In genomic region chr3:42043116-42043796, GRCh38 we compare ENCODE assay signal across 8 cellular contexts. TPM values are rescaled to one million over a fixed set of nuclear protein-coding genes. Genes with fewer than 3 reads are reported as not detected.
DNase-seq lines count a peak whose midpoint lies in the region; ATAC-seq and TF ChIP-seq lines count a peak whose summit lies in the region.

No MANE protein-coding gene starts in this region.

- H3K4me3 ChIP-seq in GM23248 (peak overlapping the region; percentile 13; the same call in 1 of the 2 replicates), Panc1 (ENCODE audit: low read depth in 2 of 2, low read length in 2 of 2) (peak overlapping the region in 1 of 2 experiments; percentile 36; a peak in 2 of 4 replicates), cardiac muscle cell (no peak overlapping the region)

- peak overlapping the region; percentile 66 for H3K27ac ChIP-seq in GM23248
- peak overlapping the region; percentile 86 for H3K27ac ChIP-seq in Panc1 (ENCODE audit: low read length)
- peak overlapping the region; percentile 81 for H3K27ac ChIP-seq in cardiac muscle cell

- H4K20me1 ChIP-seq in GM23248 (ENCODE audit: insufficient read depth), result no peaks in the 10 kb centered on the region

- TF ChIP-seq CTCF in Panc1 (IDR thresholded peaks at IDR 0.05) (no peak), cardiac muscle cell (IDR thresholded peaks at IDR 0.05; ENCODE audit: low read depth, low read length) (no peak)

- DNase-seq in GM23248 (peak; percentile 45), Panc1 (ENCODE audit: low read depth, low spot score) (no peak), cardiac muscle cell (ENCODE audit: low read depth in 1 of 2, low spot score in 1 of 2) (peak; percentile 73 to 93), renal cortical epithelial cell (ENCODE audit: low read depth) (peak; percentile 91), medulla oblongata (ENCODE audit: extremely low spot score) (no peak), HUDEP-2 (lab: John Stamatoyannopoulos, UW; ENCODE audit: unreplicated experiment in 76 of 76) (no peak)
- DNase-seq in stimulated activated CD4-positive, alpha-beta T cell treated with anti-CD3 and anti-CD28 coated beads, Interleukin-4, amount 100 ng/mL, for 24 hours, result no peak

- 19 to 44% methylated on average over 2 to 9 of the region's 9 CpGs for WGBS in GM23248 (ENCODE audit: low coverage in 1 of 2, low lambda C conversion rate in 2 of 2, missing lambda C conversion rate in 2 of 2), 2 experiments

- peak overlapping the region; percentile 71 for H3K9ac ChIP-seq in GM23248

- in situ Hi-C loops in GM23248 (cut with MboI) (no loop called here), Panc1 (cut with HindIII; ENCODE audit: low pct_unique_long_range_greater_than_20kb, low sequenced_read_pairs) (no loop called here)

- H3K4me2 ChIP-seq in GM23248 (ENCODE audit: unreplicated experiment), result peak overlapping the region; percentile 59

- POLR2A ChIA-PET in Panc1 (lab: Charles Lee), result interaction anchor here (0.6 kb wide), 1 partner anchor 140 kb away, joined by 9 read pairs; no protein-coding TSS in a partner anchor

- H3K9me3 ChIP-seq in GM23248 (ENCODE audit: low read depth) (no peaks in the 10 kb centered on the region), Panc1 (ENCODE audit: control insufficient read depth, insufficient read depth, low read depth, low read length) (no peaks in the 10 kb centered on the region), cardiac muscle cell (ENCODE audit: low read depth) (no peaks in the 10 kb centered on the region)

- H3K4me1 ChIP-seq in GM23248 (ENCODE audit: insufficient read depth) (peaks cover 33% of the 10 kb centered on the region), Panc1 (ENCODE audit: control insufficient read depth, insufficient read depth, low read length) (peaks cover 33% of the 10 kb centered on the region), cardiac muscle cell (ENCODE audit: low read depth) (peaks cover 27% of the 10 kb centered on the region)

- ATAC-seq in Panc1 (peak; percentile 81), GM18520 (IDR thresholded peaks at IDR 0.05; ENCODE audit: unreplicated experiment) (no peak)

- H3K79me2 ChIP-seq in GM23248 (ENCODE audit: insufficient read depth), result peaks cover 98% of the 10 kb centered on the region

- BruUV-seq in Panc1 (replicated peaks; lab: Mats Ljungman, UMichigan), result no TSS peak

- intact Hi-C loops in Panc1 (cut with micrococcal nuclease; ENCODE audit: unreplicated experiment), result no loop called here

- no peaks in the 10 kb centered on the region for H3K27me3 ChIP-seq in GM23248 (replicated peaks; ENCODE audit: insufficient read depth)
- H3K27me3 ChIP-seq in Panc1 (ENCODE audit: control insufficient read depth, insufficient read depth, low read length), result no peaks in the 10 kb centered on the region
- H3K27me3 ChIP-seq in cardiac muscle cell, result no peaks in the 10 kb centered on the region

- no peak overlapping the region for H2AFZ ChIP-seq in GM23248

- H3K36me3 ChIP-seq in GM23248 (ENCODE audit: low read depth) (no peaks in the 10 kb centered on the region), Panc1 (ENCODE audit: control insufficient read depth, insufficient read depth, low read length) (no peaks in the 10 kb centered on the region), cardiac muscle cell (no peaks in the 10 kb centered on the region)

- no peaks in the 10 kb centered on the region for H3K9me2 ChIP-seq in GM23248 (ENCODE audit: insufficient read depth)

- CTCF ChIA-PET in Panc1 (lab: Charles Lee), result no interaction called here

- H3F3A ChIP-seq in GM23248 (ENCODE audit: insufficient read depth), result peaks cover 16% of the 10 kb centered on the region

RNA-seq across cellular contexts. Expression of gene TRAK1, which starts 47.9 kb away (rescaled TPM):
- total RNA-seq in GM23248 (2014; rRNA removed; shearing (Covaris generic)), result 41.5 and 51.0 TPM in 2 replicates
- 13.6 and 13.7 TPM in 2 replicates for polyA plus RNA-seq in GM23248 (2016; fragmentation: Nextera tagmentation; extraction: Ambion mirVana)
- 38.4 TPM for total RNA-seq in Panc1 (2021; ENCODE audit: unreplicated experiment)
- 36.8 TPM for polyA plus RNA-seq in Panc1 (2012; ENCODE audit: insufficient read length)
- 66.4 and 74.5 TPM in 2 replicates for total RNA-seq in cardiac muscle cell
- 28.6 and 37.3 TPM in 2 replicates for polyA plus RNA-seq in cardiac muscle cell
- total RNA-seq in renal cortical epithelial cell, result 26.4 and 84.4 TPM in 2 replicates

Comparison
In these comparisons a context has a peak if more than half of its experiments do, and no peak if none do; other contexts are left out.
1. DNase-seq: peak in GM23248 (single experiment), cardiac muscle cell (2 of 2) and renal cortical epithelial cell (single experiment); none in Panc1 (single experiment), stimulated activated CD4-positive, alpha-beta T cell treated with anti-CD3 and anti-CD28 coated beads, Interleukin-4, amount 100 ng/mL, for 24 hours (single experiment), medulla oblongata (single experiment) and HUDEP-2 (0 of 76).
2. Peak in every context shown above with its lines, with median percentiles within 50 percentile points of each other: H3K27ac ChIP-seq.